8 cellular contexts compared by ENCODE assay signal in genomic region chr1:211327341-211327921, GRCh38. TPM values are rescaled to one million over a fixed set of nuclear protein-coding genes. Genes with fewer than 3 reads are reported as not detected.
DNase-seq lines count a peak whose midpoint lies in the region; ATAC-seq and TF ChIP-seq lines count a peak whose summit lies in the region.

No MANE protein-coding gene starts in this region.

- ATAC-seq in GM18505 (IDR thresholded peaks at IDR 0.05; ENCODE audit: unreplicated experiment) (no peak), HG03066 (IDR thresholded peaks at IDR 0.05; ENCODE audit: low read depth, unreplicated experiment) (peak; percentile 34)

- H3K4me3 ChIP-seq in AG09309 (ENCODE audit: control insufficient read depth, low read depth, low read length) (peak overlapping the region; percentile 84), muscle layer of duodenum (ENCODE audit: low read depth in 1 of 2, low read length in 2 of 2) (peak overlapping the region; percentile 66 to 77)
- peak overlapping the region; percentile 85 for H3K4me3 ChIP-seq in effector memory CD4-positive, alpha-beta T cell (ENCODE audit: insufficient read depth, low read depth, low read length, poor library complexity, severe bottlenecking)

- H3K27ac ChIP-seq in effector memory CD4-positive, alpha-beta T cell (ENCODE audit: insufficient read depth, low read length, poor library complexity, severe bottlenecking) = peak overlapping the region; percentile 76
- peak overlapping the region; percentile 56 for H3K27ac ChIP-seq in muscle layer of duodenum (ENCODE audit: low read length)

- peak; percentile 71 for TF ChIP-seq POLR2A in GM18505 (IDR thresholded peaks at IDR 0.05; ENCODE audit: borderline replicate concordance, extremely low read depth, insufficient read depth, insufficient read length)

- H3K36me3 Mint-ChIP-seq in T-helper 1 cell treated with Interleukin-12 subunit alpha and Interleukin-12 subunit beta and Interleukin-4 antibody, amounts not matched to agents 30 μg/mL and 1 μg/mL, for 36 hours (ENCODE audit: low read depth) = peaks cover 21% of the 10 kb centered on the region

- no peaks in the 10 kb centered on the region for H3K27me3 Mint-ChIP-seq in T-helper 1 cell treated with Interleukin-12 subunit alpha and Interleukin-12 subunit beta and Interleukin-4 antibody, amounts not matched to agents 30 μg/mL and 1 μg/mL, for 36 hours (ENCODE audit: low read depth)

- peaks cover 64% of the 10 kb centered on the region for H3K4me1 Mint-ChIP-seq in T-helper 1 cell treated with Interleukin-12 subunit alpha and Interleukin-12 subunit beta and Interleukin-4 antibody, amounts not matched to agents 30 μg/mL and 1 μg/mL, for 36 hours (ENCODE audit: low read depth)

- H3K4me3 Mint-ChIP-seq in T-helper 1 cell treated with Interleukin-12 subunit alpha and Interleukin-12 subunit beta and Interleukin-4 antibody, amounts not matched to agents 30 μg/mL and 1 μg/mL, for 36 hours = peak overlapping the region; percentile 93

- no peaks in the 10 kb centered on the region for H3K27me3 ChIP-seq in effector memory CD4-positive, alpha-beta T cell (replicated peaks; ENCODE audit: control insufficient read depth, insufficient read depth, low read length, poor library complexity, severe bottlenecking)
- no peaks in the 10 kb centered on the region for H3K27me3 ChIP-seq in muscle layer of duodenum (ENCODE audit: low read depth, low read length)

- TF ChIP-seq CTCF in AG09309 (IDR thresholded peaks at IDR 0.05; ENCODE audit: control insufficient read depth, insufficient read depth, low read depth, low read length, missing control alignments) = no peak

- H3K27ac Mint-ChIP-seq in T-helper 1 cell treated with Interleukin-12 subunit alpha and Interleukin-12 subunit beta and Interleukin-4 antibody, amounts not matched to agents 30 μg/mL and 1 μg/mL, for 36 hours = peak overlapping the region; percentile 90

- H3K9me3 Mint-ChIP-seq in T-helper 1 cell treated with Interleukin-12 subunit alpha and Interleukin-12 subunit beta and Interleukin-4 antibody, amounts not matched to agents 30 μg/mL and 1 μg/mL, for 36 hours = no peaks in the 10 kb centered on the region

- H3K36me3 ChIP-seq in effector memory CD4-positive, alpha-beta T cell (ENCODE audit: control insufficient read depth, insufficient read depth, low read length) = no peaks in the 10 kb centered on the region
- no peaks in the 10 kb centered on the region for H3K36me3 ChIP-seq in muscle layer of duodenum (ENCODE audit: control insufficient read depth in 1 of 2, insufficient read depth in 2 of 2, low read length in 2 of 2)

- DNase-seq in AG09309 (ENCODE audit: low read depth) = no peak
- peak in 1 of 3 donors; percentile 19 for DNase-seq in effector memory CD4-positive, alpha-beta T cell
- no peak for DNase-seq in ureter (ENCODE audit: low spot score)
- DNase-seq in cerebellar cortex (ENCODE audit: low spot score) = no peak

- peaks cover 41% of the 10 kb centered on the region for H3K4me1 ChIP-seq in effector memory CD4-positive, alpha-beta T cell (ENCODE audit: control insufficient read depth, insufficient read depth, low read length, poor library complexity, severe bottlenecking)
- H3K4me1 ChIP-seq in muscle layer of duodenum (ENCODE audit: control insufficient read depth in 1 of 2, insufficient read depth in 2 of 2, low read length in 2 of 2) = peaks cover 7 to 12% of the 10 kb centered on the region in 2 donors

- no peaks in the 10 kb centered on the region for H3K9me3 ChIP-seq in effector memory CD4-positive, alpha-beta T cell (ENCODE audit: control insufficient read depth, low read length)
- no peaks in the 10 kb centered on the region for H3K9me3 ChIP-seq in muscle layer of duodenum (ENCODE audit: control insufficient read depth in 1 of 2, low read length in 2 of 2)

RNA-seq across cellular contexts. Expression of gene TRAF5, which starts 0.8 kb away (rescaled TPM):
- 36.3 TPM for total RNA-seq in ureter
